ENCODE assay signal across 36 cellular contexts in the genomic region with DNA sequence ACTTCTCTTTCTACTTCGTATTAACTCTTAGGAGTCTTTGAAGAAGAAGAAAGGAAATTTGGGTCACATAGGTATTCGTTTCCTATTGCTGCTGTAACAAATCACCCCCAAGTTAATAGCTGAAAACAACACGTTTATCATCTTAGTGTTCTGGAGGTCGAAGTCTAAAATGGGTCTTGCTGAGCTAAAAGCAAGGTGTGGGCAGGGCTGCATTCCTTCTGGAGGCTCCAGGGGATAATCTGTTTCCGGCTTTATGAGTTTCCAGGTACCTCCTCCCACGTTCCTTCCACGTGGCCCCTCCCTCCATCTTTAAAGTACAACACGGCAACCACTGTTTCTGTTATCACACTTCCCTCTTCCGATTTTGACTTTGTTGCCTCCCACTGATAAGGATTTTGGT.
"Had no signal": no experiment of that assay in that cellular context is flagged by ENCODE, and none has a peak within 500 bp of the region (broad histone marks: within the 10 kb centered on the region; RNA-seq: fewer than 3 reads in every experiment).

No MANE protein-coding gene starts in this region.

- H3K9me3 ChIP-seq: adrenal gland, body of pancreas, breast epithelium, Peyer's patch had no signal

- H3K4me2 ChIP-seq: KMS-11 had no signal

- H3K36me3 ChIP-seq: adrenal gland, breast epithelium, Peyer's patch had no signal

- H3K27me3 ChIP-seq: adrenal gland, body of pancreas, breast epithelium, Peyer's patch had no signal

- H3K27ac Mint-ChIP-seq: activated B cell treated with CpG ODN at 0.5 μM for 24 hours; activated CD4-positive, alpha-beta memory T cell treated with anti-CD3 and anti-CD28 coated beads for 36 hours; activated naive CD4-positive, alpha-beta T cell treated with anti-CD3 and anti-CD28 coated beads for 36 hours; activated T-helper 1 cell treated with anti-CD3 and anti-CD28 coated beads, Interleukin-12 subunit alpha, Interleukin-12 subunit beta, Interleukin-2, Interleukin-4 antibody, amounts not matched to agents 30 ng/mL and 10 ng/mL and 1 ng/mL, durations not matched to agents 14 hours and 24 hours and 36 hours; T-cell; T-helper 17 cell had no signal

- H3K4me3 ChIP-seq: adrenal gland, body of pancreas, breast epithelium, Peyer's patch had no signal

- ATAC-seq: activated naive CD4-positive, alpha-beta T cell treated with anti-CD3 and anti-CD28 coated beads, Interleukin-2, amount 50 U/mL, for 72 hours; activated T-cell treated with anti-CD3 and anti-CD28 coated beads, Interleukin-2, amount 50 U/mL, for 4 hours; body of pancreas; PC-3; SK-N-SH treated with all-trans-retinoic acid at 6 μM for 48 hours; T-cell; T-helper 17 cell had no signal

- H3K4me1 ChIP-seq: body of pancreas, breast epithelium, Peyer's patch had no signal

- H3K4me3 Mint-ChIP-seq: activated B cell treated with CpG ODN at 0.5 μM for 24 hours; activated CD4-positive, alpha-beta memory T cell treated with anti-CD3 and anti-CD28 coated beads for 36 hours; activated naive CD4-positive, alpha-beta T cell treated with anti-CD3 and anti-CD28 coated beads for 36 hours; activated T-cell treated with anti-CD3 and anti-CD28 coated beads, Interleukin-2, amount 50 U/mL, for 4 hours; activated T-helper 1 cell treated with anti-CD3 and anti-CD28 coated beads, Interleukin-12 subunit alpha, Interleukin-12 subunit beta, Interleukin-2, Interleukin-4 antibody, amounts not matched to agents 30 ng/mL and 10 ng/mL and 1 ng/mL, durations not matched to agents 14 hours and 24 hours and 36 hours; T-cell; T-helper 17 cell had no signal

- H3K9me3 Mint-ChIP-seq: activated CD4-positive, alpha-beta memory T cell treated with anti-CD3 and anti-CD28 coated beads for 36 hours; activated naive CD4-positive, alpha-beta T cell treated with anti-CD3 and anti-CD28 coated beads for 36 hours; activated naive CD4-positive, alpha-beta T cell treated with anti-CD3 and anti-CD28 coated beads, Interleukin-2, amount 50 U/mL, for 72 hours; activated T-helper 1 cell treated with anti-CD3 and anti-CD28 coated beads, Interleukin-12 subunit alpha, Interleukin-12 subunit beta, Interleukin-2, Interleukin-4 antibody, amounts not matched to agents 30 ng/mL and 10 ng/mL and 1 ng/mL, durations not matched to agents 14 hours and 24 hours and 36 hours had no signal

- DNase-seq: activated B cell treated with CpG ODN at 0.5 μM for 24 hours; activated CD4-positive, alpha-beta memory T cell treated with anti-CD3 and anti-CD28 coated beads for 36 hours; activated CD4-positive, alpha-beta T cell treated with anti-CD3 and anti-CD28 coated beads for 4 hours; activated CD4-positive, alpha-beta T cell treated with anti-CD3 and anti-CD28 coated beads, Interleukin-2, amount 50 U/mL, for 1 hour; activated CD4-positive, CD25-positive, alpha-beta regulatory T cell treated with anti-CD3 and anti-CD28 coated beads, Interleukin-2, amount 50 U/mL, for 72 hours; activated CD8-positive, alpha-beta memory T cell treated with anti-CD3 and anti-CD28 coated beads, Interleukin-2, amount 50 U/mL, for 4 hours; activated gamma-delta T cell treated with Interleukin-2 at 50 U/mL for 16 hours; activated naive CD4-positive, alpha-beta T cell treated with anti-CD3 and anti-CD28 coated beads for 36 hours; activated T-cell treated with anti-CD3 and anti-CD28 coated beads for 4 hours; activated T-cell treated with anti-CD3 and anti-CD28 coated beads, Interleukin-2, amount 50 U/mL, for 4 hours; adrenal gland; body of pancreas; NCI-H1092 treated with DMSO at 0.1 percent for 48 hours; NCI-H1417; NCI-H146; NCI-H187; NCI-H2029 treated with DMSO at 0.1 percent for 48 hours; NCI-H2107; NCI-H2171; NCI-H446; NCI-H510A treated with DMSO at 0.1 percent for 48 hours; NCI-H526 treated with DMSO at 0.1 percent for 48 hours; NCI-H774; PC-3; Peyer's patch; RPMI8226; SIG-M5; T-cell; T-helper 17 cell; T-helper 9 cell had no signal

- H3K4me1 Mint-ChIP-seq: activated B cell treated with CpG ODN at 0.5 μM for 24 hours, T-cell had no signal

- H3K9ac ChIP-seq: KMS-11 had no signal

- H3K36me3 Mint-ChIP-seq: activated CD4-positive, alpha-beta memory T cell treated with anti-CD3 and anti-CD28 coated beads for 36 hours; activated naive CD4-positive, alpha-beta T cell treated with anti-CD3 and anti-CD28 coated beads, Interleukin-2, amount 50 U/mL, for 72 hours; T-cell had no signal

- H3K27ac ChIP-seq: body of pancreas, breast epithelium, KMS-11, Peyer's patch, VCaP had no signal
